1 cellular context compared by ENCODE assay signal in the genomic region with DNA sequence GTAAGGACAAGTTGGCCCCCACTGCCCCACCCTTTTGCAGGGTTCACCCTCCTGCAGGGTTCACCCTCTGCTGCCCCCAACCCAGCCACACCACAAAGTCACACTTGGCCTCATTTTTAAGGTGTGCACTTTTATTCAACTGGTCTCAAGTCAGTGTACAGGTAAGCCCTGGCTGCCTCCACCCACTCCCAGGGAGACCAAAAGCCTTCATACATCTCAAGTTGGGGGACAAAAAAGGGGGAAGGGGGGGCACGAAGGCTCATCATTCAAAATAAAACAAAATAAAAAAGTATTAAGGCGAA.
A peak's percentile ranks its signal among the peaks of the same experiment; 100 is the strongest.
TF ChIP-seq lines count a peak whose summit lies in the region.

No MANE protein-coding gene starts in this region.

TF ChIP-seq in SK-N-SH treated with all-trans-retinoic acid at 6 μM for 48 hours, 23 proteins besides CTCF, POLR2A, EP300 and RAD21:
- TF ChIP-seq TOX (CRISPR knock-in tag; IDR thresholded peaks at IDR 0.05; ENCODE audit: borderline replicate concordance), result peak; percentile 34; the same call in 1 of the 2 replicates
TF ChIP-seq in SK-N-SH treated with all-trans-retinoic acid at 6 μM for 48 hours: peak in this region for 1; not testable (repeated sequence) for 22.
